ENCODE assay signal across 36 cellular contexts in the genomic region with DNA sequence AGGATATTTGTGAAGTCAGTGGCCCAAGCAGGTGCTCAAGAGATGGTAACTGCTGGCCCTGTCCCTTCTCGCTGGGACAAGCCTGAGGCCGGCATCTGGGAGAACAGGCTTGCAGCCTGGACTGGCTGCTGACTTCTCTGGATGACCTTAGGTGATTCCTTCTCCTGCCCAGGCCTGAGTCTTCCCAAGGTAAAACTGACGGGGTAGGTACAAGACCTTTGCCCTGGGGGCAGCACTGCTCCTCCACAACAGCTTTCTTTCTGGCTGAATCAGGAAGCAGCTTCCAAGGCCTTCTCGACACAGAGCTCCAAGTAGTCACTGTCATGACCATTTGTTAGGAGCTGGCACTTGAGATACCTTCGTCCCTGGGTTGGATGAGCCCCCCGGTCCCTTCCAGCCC. TPM values are rescaled to one million over a fixed set of nuclear protein-coding genes. Genes with fewer than 3 reads are reported as not detected.
"Had no signal": no experiment of that assay in that cellular context is flagged by ENCODE, and none has a peak within 500 bp of the region (broad histone marks: within the 10 kb centered on the region; RNA-seq: fewer than 3 reads in every experiment).

No MANE protein-coding gene starts in this region.

- H3K4me3 ChIP-seq: esophagus muscularis mucosa, gastroesophageal sphincter, heart right ventricle, ovary, psoas muscle, sigmoid colon, spleen, thyroid gland had no signal

- H3K4me1 Mint-ChIP-seq: naive thymus-derived CD4-positive, alpha-beta T cell; stimulated activated naive CD8-positive, alpha-beta T cell treated with anti-CD3 and anti-CD28 coated beads, Interleukin-15, amount 100 ng/mL, for 72 hours had no signal

- H3K4me1 ChIP-seq: foreskin keratinocyte, gastroesophageal sphincter, psoas muscle, sigmoid colon, spleen, thyroid gland had no signal

- H3K9me3 ChIP-seq: esophagus muscularis mucosa, gastroesophageal sphincter, heart right ventricle, ovary, psoas muscle, sigmoid colon, spleen, thyroid gland had no signal

- H3K27ac ChIP-seq: esophagus muscularis mucosa, foreskin keratinocyte, gastroesophageal sphincter, heart right ventricle, ovary, psoas muscle, sigmoid colon, spleen, thyroid gland had no signal

- H3K9me3 Mint-ChIP-seq: naive thymus-derived CD4-positive, alpha-beta T cell; nephron; stimulated activated naive CD8-positive, alpha-beta T cell treated with anti-CD3 and anti-CD28 coated beads, Interleukin-15, amount 100 ng/mL, for 72 hours; type B pancreatic cell had no signal

- H3K27me3 Mint-ChIP-seq: naive thymus-derived CD4-positive, alpha-beta T cell; stimulated activated naive CD8-positive, alpha-beta T cell treated with anti-CD3 and anti-CD28 coated beads, Interleukin-15, amount 100 ng/mL, for 72 hours had no signal

- H3K36me3 Mint-ChIP-seq: naive thymus-derived CD4-positive, alpha-beta T cell; type B pancreatic cell had no signal

- H3K27me3 ChIP-seq: esophagus muscularis mucosa, gastroesophageal sphincter, heart right ventricle, ovary, sigmoid colon, spleen, thyroid gland had no signal

- H3K27ac Mint-ChIP-seq: naive thymus-derived CD4-positive, alpha-beta T cell; type B pancreatic cell had no signal

- DNase-seq: central memory CD4-positive, alpha-beta T cell; effector CD8-positive, alpha-beta T cell; foreskin keratinocyte; hippocampal formation; mesenchymal stem cell; midbrain; naive thymus-derived CD4-positive, alpha-beta T cell; occipital lobe; posterior cingulate gyrus; psoas muscle; right cardiac atrium; sigmoid colon; spleen; stimulated activated CD4-positive, alpha-beta T cell treated with anti-CD3 and anti-CD28 coated beads, Interleukin-4, amount 100 ng/mL, for 4 hours; stimulated activated naive CD4-positive, alpha-beta T cell; stimulated activated naive CD8-positive, alpha-beta T cell treated with anti-CD3 and anti-CD28 coated beads, Interleukin-15, amount 100 ng/mL, for 72 hours; thyroid gland had no signal

- H3K36me3 ChIP-seq: esophagus muscularis mucosa, gastroesophageal sphincter, heart right ventricle, ovary, sigmoid colon, spleen, thyroid gland had no signal

- ATAC-seq: foreskin keratinocyte; gastroesophageal sphincter; naive thymus-derived CD4-positive, alpha-beta T cell; right cardiac atrium; stimulated activated naive CD8-positive, alpha-beta T cell treated with anti-CD3 and anti-CD28 coated beads, Interleukin-15, amount 100 ng/mL, for 72 hours had no signal

- H3K4me3 Mint-ChIP-seq: naive thymus-derived CD4-positive, alpha-beta T cell; nephron; stimulated activated naive CD8-positive, alpha-beta T cell treated with anti-CD3 and anti-CD28 coated beads, Interleukin-15, amount 100 ng/mL, for 72 hours; type B pancreatic cell had no signal

RNA-seq across cellular contexts. Expression of a gene that starts 59.6 kb away (rescaled TPM):
- total RNA-seq: cerebellum; endothelial cell of umbilical vein; epithelial cell of proximal tubule; esophagus muscularis mucosa; fibroblast of lung; foreskin keratinocyte; gastroesophageal sphincter; heart right ventricle; left ventricle myocardium superior; lung microvascular endothelial cell; mucosa of gallbladder; naive thymus-derived CD4-positive, alpha-beta T cell; occipital lobe; ovary; psoas muscle; renal cortical epithelial cell; right cardiac atrium; sigmoid colon; skeletal muscle tissue; spleen; subcutaneous adipose tissue; temporal lobe; urinary bladder had no signal
- polyA plus RNA-seq: endothelial cell of umbilical vein; fibroblast of lung; foreskin keratinocyte; heart right ventricle; keratinocyte; naive thymus-derived CD4-positive, alpha-beta T cell; psoas muscle; right cardiac atrium; sigmoid colon; spleen; urinary bladder had no signal
